In the genomic region with DNA sequence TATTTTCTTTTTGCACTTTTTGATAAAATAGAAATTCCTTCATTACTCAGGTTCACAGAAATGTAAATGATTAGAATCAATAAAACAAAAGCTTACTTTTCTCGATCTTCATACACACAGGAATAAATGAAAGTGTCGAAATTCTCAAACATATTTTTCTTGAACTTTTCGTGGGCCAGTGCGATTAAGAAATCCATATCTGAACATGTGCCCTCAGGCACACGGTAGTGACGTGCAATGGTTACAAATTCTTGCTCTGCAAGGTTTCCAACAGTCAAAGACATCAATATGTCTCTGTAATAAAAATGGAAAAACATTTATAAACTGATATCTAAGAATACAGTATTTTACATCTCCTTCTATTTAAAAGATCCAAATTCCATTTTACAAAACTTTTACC, we compare ENCODE assay signal across 27 cellular contexts.
"Had no signal": no experiment of that assay in that cellular context is flagged by ENCODE, and none has a peak within 500 bp of the region (broad histone marks: within the 10 kb centered on the region; RNA-seq: fewer than 3 reads in every experiment).

No MANE protein-coding gene starts in this region.

- H3K4me3 Mint-ChIP-seq: naive thymus-derived CD4-positive, alpha-beta T cell; natural killer cell; nephron progenitor cell; neural crest cell; stimulated activated effector memory CD8-positive, alpha-beta T cell treated with anti-CD3 and anti-CD28 coated beads, Interleukin-12 subunit alpha, Interleukin-12 subunit beta, amount 100 ng/mL, for 72 hours; stimulated activated naive B cell treated with anti-CD40 and anti-IgM and Interleukin-4, amounts not matched to agents 10 μg/mL and 1 μg/mL and 100 μg/mL, for 72 hours; stimulated activated naive CD8-positive, alpha-beta T cell treated with anti-CD3 and anti-CD28 coated beads, Interleukin-15, Interleukin-2, amounts not matched to agents 100 ng/mL and 50 ng/mL, for 24 hours; type B pancreatic cell had no signal

- DNase-seq: naive thymus-derived CD4-positive, alpha-beta T cell; natural killer cell; nephron progenitor cell; nucleus accumbens; pancreas; retina; right lobe of liver; sigmoid colon; stimulated activated CD4-positive, alpha-beta T cell treated with anti-CD3 and anti-CD28 coated beads, Interleukin-15, amount 100 ng/mL, for 24 hours; stimulated activated CD4-positive, alpha-beta T cell treated with anti-CD3 and anti-CD28 coated beads, Interleukin-2, amount 100 ng/mL, for 24 hours; stimulated activated CD4-positive, alpha-beta T cell treated with anti-CD3 and anti-CD28 coated beads, Interleukin-2, amount 100 ng/mL, for 48 hours; stimulated activated CD4-positive, alpha-beta T cell treated with anti-CD3 and anti-CD28 coated beads, Interleukin-4, amount 100 ng/mL, for 24 hours; stimulated activated naive B cell treated with anti-CD40 and anti-IgM and Interleukin-4, amounts not matched to agents 10 μg/mL and 1 μg/mL and 100 μg/mL, for 72 hours; stimulated activated naive CD4-positive, alpha-beta T cell treated with Interleukin-2 at 50 U/mL for 16 hours; stomach; thyroid gland; upper lobe of right lung; uterus had no signal

- H3K27ac Mint-ChIP-seq: naive thymus-derived CD4-positive, alpha-beta T cell; natural killer cell; nephron progenitor cell; stimulated activated effector memory CD8-positive, alpha-beta T cell treated with anti-CD3 and anti-CD28 coated beads, Interleukin-12 subunit alpha, Interleukin-12 subunit beta, amount 100 ng/mL, for 72 hours; stimulated activated naive B cell treated with anti-CD40 and anti-IgM and Interleukin-4, amounts not matched to agents 10 μg/mL and 1 μg/mL and 100 μg/mL, for 72 hours; stimulated activated naive CD8-positive, alpha-beta T cell treated with anti-CD3 and anti-CD28 coated beads, Interleukin-15, Interleukin-2, amounts not matched to agents 100 ng/mL and 50 ng/mL, for 24 hours; type B pancreatic cell had no signal

- H3K27me3 Mint-ChIP-seq: naive thymus-derived CD4-positive, alpha-beta T cell; stimulated activated naive B cell treated with anti-CD40 and anti-IgM and Interleukin-4, amounts not matched to agents 10 μg/mL and 1 μg/mL and 100 μg/mL, for 72 hours; stimulated activated naive CD8-positive, alpha-beta T cell treated with anti-CD3 and anti-CD28 coated beads, Interleukin-15, Interleukin-2, amounts not matched to agents 100 ng/mL and 50 ng/mL, for 24 hours; type B pancreatic cell had no signal

- ATAC-seq: naive thymus-derived CD4-positive, alpha-beta T cell; natural killer cell; right lobe of liver; stimulated activated effector memory CD8-positive, alpha-beta T cell treated with anti-CD3 and anti-CD28 coated beads, Interleukin-12 subunit alpha, Interleukin-12 subunit beta, amount 100 ng/mL, for 72 hours; stimulated activated naive B cell treated with anti-CD40 and anti-IgM and Interleukin-4, amounts not matched to agents 10 μg/mL and 1 μg/mL and 100 μg/mL, for 72 hours; upper lobe of right lung had no signal

- H3K36me3 ChIP-seq: neutrophil, pancreas, prostate gland, right atrium auricular region, right lobe of liver, sigmoid colon, stomach, thoracic aorta, thyroid gland, upper lobe of right lung, uterus had no signal

- H3K4me1 Mint-ChIP-seq: stimulated activated effector memory CD8-positive, alpha-beta T cell treated with anti-CD3 and anti-CD28 coated beads, Interleukin-12 subunit alpha, Interleukin-12 subunit beta, amount 100 ng/mL, for 72 hours; stimulated activated naive B cell treated with anti-CD40 and anti-IgM and Interleukin-4, amounts not matched to agents 10 μg/mL and 1 μg/mL and 100 μg/mL, for 72 hours had no signal

- H3K36me3 Mint-ChIP-seq: natural killer cell; stimulated activated effector memory CD8-positive, alpha-beta T cell treated with anti-CD3 and anti-CD28 coated beads, Interleukin-12 subunit alpha, Interleukin-12 subunit beta, amount 100 ng/mL, for 72 hours; stimulated activated naive B cell treated with anti-CD40 and anti-IgM and Interleukin-4, amounts not matched to agents 10 μg/mL and 1 μg/mL and 100 μg/mL, for 72 hours; type B pancreatic cell had no signal

- H3K27ac ChIP-seq: neutrophil, pancreas, prostate gland, right atrium auricular region, right lobe of liver, sigmoid colon, stomach, thoracic aorta, thyroid gland, tibial nerve, upper lobe of right lung, uterus had no signal

- H3K9me3 ChIP-seq: neutrophil, pancreas, prostate gland, right lobe of liver, sigmoid colon, thoracic aorta, thyroid gland, tibial nerve, upper lobe of right lung, uterus had no signal

- H3K4me3 ChIP-seq: pancreas, prostate gland, right atrium auricular region, right lobe of liver, sigmoid colon, stomach, thoracic aorta, thyroid gland, tibial nerve, upper lobe of right lung, uterus had no signal

- H3K27me3 ChIP-seq: neutrophil, right atrium auricular region, right lobe of liver, sigmoid colon, stomach, thyroid gland, tibial nerve, upper lobe of right lung, uterus had no signal

- H3K4me1 ChIP-seq: pancreas, prostate gland, right atrium auricular region, right lobe of liver, sigmoid colon, stomach, thyroid gland, tibial nerve, upper lobe of right lung, uterus had no signal
